ENCODE assay signal across 21 cellular contexts in the genomic region with DNA sequence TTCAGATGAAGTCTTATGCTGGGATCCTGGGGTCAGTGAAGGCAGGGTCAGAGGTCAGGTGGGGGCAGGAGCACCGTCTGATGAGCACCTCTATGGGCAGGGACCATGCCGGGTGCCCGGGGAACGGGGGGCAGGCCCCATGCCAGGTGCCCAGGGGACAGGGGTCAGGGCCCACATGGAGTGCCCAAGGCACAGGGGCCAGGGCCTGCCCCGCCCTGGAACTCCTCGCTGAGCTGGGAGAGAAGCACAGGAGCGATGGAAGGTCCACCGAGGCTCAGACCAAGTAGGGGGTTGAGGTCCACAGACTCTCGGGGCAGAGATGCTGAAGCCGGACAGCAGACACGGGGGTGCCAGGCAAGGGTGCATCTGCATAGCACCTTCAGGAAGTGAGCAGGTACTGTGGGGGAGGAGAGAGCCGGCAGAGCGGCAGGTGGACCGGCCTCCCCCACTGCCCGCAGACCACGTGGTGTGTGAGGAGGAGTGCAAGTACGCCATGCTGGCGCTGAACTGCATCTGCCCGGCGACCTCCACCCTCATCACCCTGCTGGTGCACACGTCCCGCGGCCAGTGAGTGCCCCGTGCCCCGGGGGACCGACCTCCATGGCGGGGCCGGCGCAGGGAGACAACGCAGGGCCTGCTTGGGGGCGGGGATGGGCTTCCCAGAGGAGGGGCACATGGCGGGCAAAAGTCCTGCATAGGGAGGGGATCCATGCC.
"Had no signal": no experiment of that assay in that cellular context is flagged by ENCODE, and none has a peak within 500 bp of the region (broad histone marks: within the 10 kb centered on the region; RNA-seq: fewer than 3 reads in every experiment).

No MANE protein-coding gene starts in this region.

- H3K9me3 Mint-ChIP-seq: activated naive CD4-positive, alpha-beta T cell treated with anti-CD3 and anti-CD28 coated beads, Interleukin-2, amount 50 U/mL, for 72 hours; natural killer cell had no signal

- H3K27me3 ChIP-seq: adrenal gland, neutrophil, pancreas, testis, upper lobe of left lung had no signal

- H3K36me3 Mint-ChIP-seq: activated naive CD4-positive, alpha-beta T cell treated with anti-CD3 and anti-CD28 coated beads, Interleukin-2, amount 50 U/mL, for 72 hours; natural killer cell; stimulated activated memory B cell treated with anti-CD40 and anti-IgM and Interleukin-4, amounts not matched to agents 10 μg/mL and 1 μg/mL and 100 μg/mL, for 72 hours had no signal

- DNase-seq: activated CD4-positive, alpha-beta T cell treated with anti-CD3 and anti-CD28 coated beads for 1 hour; activated CD4-positive, alpha-beta T cell treated with anti-CD3 and anti-CD28 coated beads, Interleukin-2, amount 50 U/mL, for 4 hours; activated gamma-delta T cell treated with Interleukin-2 at 50 U/mL for 16 hours; activated T-cell treated with anti-CD3 and anti-CD28 coated beads, Interleukin-2, amount 50 U/mL, for 72 hours; adrenal gland; effector CD4-positive, alpha-beta T cell; hypothalamus; islet precursor cell; left colon; lower lobe of right lung; natural killer cell; pancreas; stimulated activated CD4-positive, alpha-beta T cell treated with anti-CD3 and anti-CD28 coated beads, Interleukin-4, amount 100 ng/mL, for 4 hours; testis had no signal

- H3K36me3 ChIP-seq: adrenal gland, breast epithelium, lower lobe of right lung, neutrophil, pancreas, upper lobe of left lung had no signal

- H3K27ac ChIP-seq: adrenal gland, breast epithelium, lower lobe of right lung, neutrophil, pancreas, testis, upper lobe of left lung had no signal

- H3K4me3 ChIP-seq: adrenal gland, breast epithelium, lower lobe of right lung, pancreas, smooth muscle cell, testis, upper lobe of left lung had no signal

- ATAC-seq: activated naive CD4-positive, alpha-beta T cell treated with anti-CD3 and anti-CD28 coated beads, Interleukin-2, amount 50 U/mL, for 72 hours; left colon; pancreas; sciatic nerve; stimulated activated memory B cell treated with anti-CD40 and anti-IgM and Interleukin-4, amounts not matched to agents 10 μg/mL and 1 μg/mL and 100 μg/mL, for 72 hours had no signal

- H3K4me1 ChIP-seq: adrenal gland, breast epithelium, lower lobe of right lung, pancreas, testis, upper lobe of left lung had no signal

- H3K4me1 Mint-ChIP-seq: natural killer cell; stimulated activated memory B cell treated with anti-CD40 and anti-IgM and Interleukin-4, amounts not matched to agents 10 μg/mL and 1 μg/mL and 100 μg/mL, for 72 hours had no signal

- H3K9me3 ChIP-seq: adrenal gland, lower lobe of right lung, pancreas, testis had no signal

- H3K4me3 Mint-ChIP-seq: activated T-cell treated with anti-CD3 and anti-CD28 coated beads, Interleukin-2, amount 50 U/mL, for 72 hours; natural killer cell; stimulated activated memory B cell treated with anti-CD40 and anti-IgM and Interleukin-4, amounts not matched to agents 10 μg/mL and 1 μg/mL and 100 μg/mL, for 72 hours had no signal

- H3K27ac Mint-ChIP-seq: activated naive CD4-positive, alpha-beta T cell treated with anti-CD3 and anti-CD28 coated beads, Interleukin-2, amount 50 U/mL, for 72 hours; activated T-cell treated with anti-CD3 and anti-CD28 coated beads, Interleukin-2, amount 50 U/mL, for 72 hours; natural killer cell; stimulated activated memory B cell treated with anti-CD40 and anti-IgM and Interleukin-4, amounts not matched to agents 10 μg/mL and 1 μg/mL and 100 μg/mL, for 72 hours had no signal
